Comparison of ENCODE assay signal across 8 cellular contexts in genomic region chr7:105589221-105590077, GRCh38.
DNase-seq lines count a peak whose midpoint lies in the region; ATAC-seq and TF ChIP-seq lines count a peak whose summit lies in the region.

No MANE protein-coding gene starts in this region.

- peak; percentile 70 for TF ChIP-seq CTCF in astrocyte of the spinal cord (IDR thresholded peaks at IDR 0.05; ENCODE audit: low read depth, low read length)

- in situ Hi-C loops in ACHN (cut with HindIII; ENCODE audit: low pct_ligation_motif_present, low pct_unique_long_range_greater_than_20kb, low sequenced_read_pairs): no loop called here
- in situ Hi-C loops in astrocyte of the spinal cord (cut with HindIII; ENCODE audit: low sequenced_read_pairs): no loop called here

- H3K4me3 ChIP-seq in astrocyte of the spinal cord (ENCODE audit: low read depth, low read length): no peak overlapping the region

- peak; percentile 49 for ATAC-seq in GM18499 (IDR thresholded peaks at IDR 0.05; ENCODE audit: insufficient read depth, unreplicated experiment)
- peak; percentile 73 for ATAC-seq in HG02852 (IDR thresholded peaks at IDR 0.05; ENCODE audit: unreplicated experiment)

- peak; percentile 92 for DNase-seq in ACHN
- peak; percentile 71 to 92 (median 73) for DNase-seq in NCI-H1417 (lab: John Stamatoyannopoulos, UW)
- peak in 3 of 5 donors; percentile 14 to 65 (median 22) for DNase-seq in T-helper 1 cell
- peak; percentile 81 for DNase-seq in astrocyte of the spinal cord (ENCODE audit: low read depth, low spot score)
- peak; percentile 74 for DNase-seq in iPS-NIHi11 (ENCODE audit: low spot score)
- DNase-seq in stimulated activated CD4-positive, alpha-beta T cell treated with anti-CD3 and anti-CD28 coated beads, Interleukin-12 subunit alpha, Interleukin-12 subunit beta, amount 100 ng/mL, for 24 hours (ENCODE audit: low read depth in 2 of 2): peak; percentile 7 to 32

Comparison
In these comparisons a context has a peak if more than half of its experiments do, and no peak if none do; other contexts are left out.
1. DNase-seq: peak in every context shown above with its lines; median percentile 92 in ACHN; 81 in astrocyte of the spinal cord; 74 in iPS-NIHi11; 73 in NCI-H1417; 22 in T-helper 1 cell; 20 in stimulated activated CD4-positive, alpha-beta T cell treated with anti-CD3 and anti-CD28 coated beads, Interleukin-12 subunit alpha, Interleukin-12 subunit beta, amount 100 ng/mL, for 24 hours.